29 cellular contexts compared by ENCODE assay signal in the genomic region with DNA sequence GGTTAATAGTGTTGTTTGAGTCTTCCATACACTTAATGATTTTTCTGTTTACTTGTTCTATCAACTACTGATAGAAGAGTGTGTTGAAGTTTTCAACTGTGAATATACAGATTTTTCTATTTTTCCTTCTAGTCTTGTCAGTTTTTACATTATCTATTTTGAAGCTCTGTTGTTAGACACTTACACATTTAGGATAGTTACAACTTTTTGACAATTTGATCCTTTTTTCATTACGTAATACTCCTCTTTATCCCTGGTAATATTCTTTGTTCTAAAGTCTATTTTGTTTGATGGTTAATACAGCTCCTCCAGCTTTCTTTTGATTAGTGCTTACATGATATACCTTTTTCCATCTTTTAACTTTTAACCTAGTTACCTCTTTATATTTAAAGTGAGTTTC. TPM values are rescaled to one million over a fixed set of nuclear protein-coding genes. Genes with fewer than 3 reads are reported as not detected.
"Had no signal": no experiment of that assay in that cellular context is flagged by ENCODE, and none has a peak within 500 bp of the region (broad histone marks: within the 10 kb centered on the region; RNA-seq: fewer than 3 reads in every experiment).

No MANE protein-coding gene starts in this region.

- H3K27me3 ChIP-seq: testis, thyroid gland, tibial artery, tibial nerve, transverse colon, upper lobe of left lung, uterus, vagina had no signal

- DNase-seq: stimulated activated CD4-positive, alpha-beta T cell treated with anti-CD3 and anti-CD28 coated beads, Interleukin-2, amount 100 ng/mL, for 48 hours; stimulated activated CD4-positive, alpha-beta T cell treated with anti-CD3 and anti-CD28 coated beads, Interleukin-4, amount 100 ng/mL, for 1 hour; stimulated activated CD4-positive, alpha-beta T cell treated with anti-CD3 and anti-CD28 coated beads, Interleukin-4, amount 100 ng/mL, for 24 hours; stimulated activated CD4-positive, alpha-beta T cell treated with anti-CD3 and anti-CD28 coated beads, Interleukin-4, amount 100 ng/mL, for 4 hours; stimulated activated CD8-positive, alpha-beta memory T cell treated with anti-CD3 and anti-CD28 coated beads, Interleukin-4, amount 100 ng/mL, for 48 hours; stimulated activated naive B cell treated with anti-CD40 and anti-IgM and Interleukin-4, amounts not matched to agents 10 μg/mL and 1 μg/mL and 100 μg/mL, for 72 hours; stimulated activated naive CD4-positive, alpha-beta T cell; stimulated activated naive CD4-positive, alpha-beta T cell treated with Interleukin-2 at 50 U/mL for 16 hours; stimulated activated naive CD8-positive, alpha-beta T cell treated with anti-CD3 and anti-CD28 coated beads, Interleukin-15, amount 100 ng/mL, for 72 hours; stimulated activated naive CD8-positive, alpha-beta T cell treated with anti-CD3 and anti-CD28 coated beads, Interleukin-15, Interleukin-2, amounts not matched to agents 100 U/mL and 50 U/mL, for 24 hours; stomach; substantia nigra; testis; thyroid gland; tibial artery; transverse colon; trophoblast cell; upper lobe of left lung; upper lobe of right lung; uterus had no signal

- H3K4me3 ChIP-seq: stomach, suprapubic skin, testis, thoracic aorta, thyroid gland, tibial artery, tibial nerve, transverse colon, upper lobe of left lung, upper lobe of right lung, uterus, vagina had no signal

- H3K4me1 ChIP-seq: stomach, suprapubic skin, testis, thyroid gland, tibial artery, tibial nerve, transverse colon, upper lobe of left lung, upper lobe of right lung, uterus, vagina had no signal

- ATAC-seq: stimulated activated effector memory CD8-positive, alpha-beta T cell treated with anti-CD3 and anti-CD28 coated beads, Interleukin-12 subunit alpha, Interleukin-12 subunit beta, amount 100 ng/mL, for 72 hours; stimulated activated memory B cell treated with anti-CD40 and anti-IgM and Interleukin-4, amounts not matched to agents 10 μg/mL and 1 μg/mL and 100 μg/mL, for 72 hours; stimulated activated naive B cell treated with anti-CD40 and anti-IgM and Interleukin-4, amounts not matched to agents 10 μg/mL and 1 μg/mL and 100 μg/mL, for 72 hours; stimulated activated naive CD8-positive, alpha-beta T cell treated with anti-CD3 and anti-CD28 coated beads, Interleukin-15, amount 100 ng/mL, for 72 hours; stimulated activated naive CD8-positive, alpha-beta T cell treated with anti-CD3 and anti-CD28 coated beads, Interleukin-15, Interleukin-2, amounts not matched to agents 100 U/mL and 50 U/mL, for 24 hours; upper lobe of right lung had no signal

- FAIRE-seq: urothelium cell line had no signal

- H3K27ac ChIP-seq: stomach, suprapubic skin, testis, thoracic aorta, thyroid gland, tibial artery, tibial nerve, transverse colon, upper lobe of left lung, upper lobe of right lung, uterus, vagina had no signal

- H3K9me3 ChIP-seq: stomach, suprapubic skin, testis, thoracic aorta, thyroid gland, tibial artery, tibial nerve, transverse colon, upper lobe of left lung, upper lobe of right lung, uterus, vagina had no signal

- H3K36me3 ChIP-seq: stomach, suprapubic skin, thoracic aorta, thyroid gland, tibial artery, tibial nerve, transverse colon, upper lobe of left lung, upper lobe of right lung, uterus, vagina had no signal

RNA-seq across cellular contexts. Expression of a gene that starts 45.2 kb away (rescaled TPM):
- total RNA-seq: subcutaneous adipose tissue, temporal lobe, thoracic aorta, thyroid gland, transverse colon had no signal
